In the genomic region with DNA sequence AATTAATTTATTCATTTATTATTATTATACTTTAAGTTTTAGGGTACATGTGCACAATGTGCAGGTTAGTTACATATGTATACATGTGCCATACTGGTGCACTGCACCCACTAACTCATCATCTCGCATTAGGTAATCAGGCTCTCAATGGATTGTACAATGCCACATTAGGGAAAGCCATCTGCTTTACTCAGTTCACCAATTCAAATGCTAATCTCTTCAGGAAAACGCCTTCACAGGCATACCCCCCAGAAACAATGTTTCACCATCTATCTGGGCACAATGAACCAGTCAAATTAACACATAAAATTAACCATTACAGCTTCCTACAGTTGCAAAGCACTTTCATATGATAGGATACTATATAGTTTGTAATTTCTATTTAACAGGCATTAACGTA, we compare ENCODE assay signal across 26 cellular contexts.
"Had no signal": no experiment of that assay in that cellular context is flagged by ENCODE, and none has a peak within 500 bp of the region (broad histone marks: within the 10 kb centered on the region; RNA-seq: fewer than 3 reads in every experiment).

No MANE protein-coding gene starts in this region.

- H3K27ac ChIP-seq: adrenal gland, SK-N-MC, VCaP had no signal

- ATAC-seq: activated CD4-positive, alpha-beta T cell treated with anti-CD3 and anti-CD28 coated beads for 36 hours; activated CD8-positive, alpha-beta T cell treated with anti-CD3 and anti-CD28 coated beads for 36 hours; Panc1; Right ventricle myocardium inferior; T-cell had no signal

- H3K4me3 ChIP-seq: adrenal gland, SK-N-MC had no signal

- H3K27ac Mint-ChIP-seq: activated CD4-positive, alpha-beta T cell treated with anti-CD3 and anti-CD28 coated beads for 36 hours; activated CD8-positive, alpha-beta T cell treated with anti-CD3 and anti-CD28 coated beads for 36 hours; activated naive CD8-positive, alpha-beta T cell treated with anti-CD3 and anti-CD28 coated beads, Interleukin-2, amount 10 ng/mL, durations not matched to agents 7 days and 5 days; IgD-negative memory B cell; T-cell had no signal

- H3K9me3 ChIP-seq: adrenal gland had no signal

- H3K9me3 Mint-ChIP-seq: activated CD8-positive, alpha-beta T cell treated with anti-CD3 and anti-CD28 coated beads for 36 hours; activated naive CD8-positive, alpha-beta T cell treated with anti-CD3 and anti-CD28 coated beads, Interleukin-2, amount 10 ng/mL, durations not matched to agents 7 days and 5 days; IgD-negative memory B cell; T-cell had no signal

- H3K4me3 Mint-ChIP-seq: activated CD4-positive, alpha-beta T cell treated with anti-CD3 and anti-CD28 coated beads for 36 hours; activated CD8-positive, alpha-beta T cell treated with anti-CD3 and anti-CD28 coated beads for 36 hours; activated naive CD8-positive, alpha-beta T cell treated with anti-CD3 and anti-CD28 coated beads, Interleukin-2, amount 10 ng/mL, durations not matched to agents 7 days and 5 days; IgD-negative memory B cell; T-cell had no signal

- H3K27me3 ChIP-seq: adrenal gland had no signal

- H3K4me1 ChIP-seq: adrenal gland had no signal

- H3K36me3 ChIP-seq: adrenal gland had no signal

- H3K4me1 Mint-ChIP-seq: activated CD4-positive, alpha-beta T cell treated with anti-CD3 and anti-CD28 coated beads for 36 hours; activated naive CD8-positive, alpha-beta T cell treated with anti-CD3 and anti-CD28 coated beads, Interleukin-2, amount 10 ng/mL, durations not matched to agents 7 days and 5 days; IgD-negative memory B cell; T-cell had no signal

- DNase-seq: activated CD4-positive, alpha-beta T cell treated with anti-CD3 and anti-CD28 coated beads for 36 hours; activated CD8-positive, alpha-beta memory T cell treated with anti-CD3 and anti-CD28 coated beads, Interleukin-2, amount 50 U/mL, for 48 hours; activated CD8-positive, alpha-beta T cell treated with anti-CD3 and anti-CD28 coated beads for 36 hours; activated naive CD4-positive, alpha-beta T cell treated with anti-CD3 and anti-CD28 coated beads, Interleukin-2, amount 50 U/mL, for 16 hours; activated naive CD8-positive, alpha-beta T cell treated with anti-CD3 and anti-CD28 coated beads, Interleukin-2, amount 10 ng/mL, durations not matched to agents 7 days and 5 days; activated T-cell treated with anti-CD3 and anti-CD28 coated beads, Interleukin-2, amount 50 U/mL, for 1 hour; adrenal gland; anterior cingulate cortex; caudate nucleus; KG1; NCI-H1105; NCI-H1436; NCI-H187 treated with DMSO at 0.1 percent for 48 hours; NCI-H2081 treated with DMSO at 0.1 percent for 48 hours; NCI-H226; NCI-H510A treated with DMSO at 0.1 percent for 48 hours; OCI-M1; RPMI8226; T-cell; T-helper 2 cell; T1000 had no signal
